8 cellular contexts compared by ENCODE assay signal in the genomic region with DNA sequence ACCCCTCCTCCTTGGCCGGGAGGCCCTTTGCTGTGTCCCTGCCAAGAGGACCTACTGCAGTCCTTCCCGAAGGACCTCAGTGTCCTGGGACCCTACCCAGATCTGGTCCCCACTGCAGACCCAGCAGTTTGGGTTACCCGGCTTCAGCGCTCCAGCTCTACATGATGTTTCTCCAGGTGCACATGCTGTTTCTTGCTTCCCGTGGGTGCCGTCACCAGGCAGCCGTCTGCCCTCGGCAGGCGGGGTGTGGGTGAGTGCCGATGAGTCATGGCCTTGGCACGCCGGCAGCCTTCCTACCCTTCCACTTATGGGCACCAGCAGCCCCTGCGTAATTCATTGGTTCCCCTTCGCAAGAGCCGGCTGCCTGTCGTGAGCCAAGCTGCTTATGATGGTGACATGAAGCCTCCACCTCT.
DNase-seq lines count a peak whose midpoint lies in the region; ATAC-seq and TF ChIP-seq lines count a peak whose summit lies in the region.
"Had no signal": no experiment of that assay in that cellular context is flagged by ENCODE, and none has a peak within 500 bp of the region (broad histone marks: within the 10 kb centered on the region; RNA-seq: fewer than 3 reads in every experiment).

No MANE protein-coding gene starts in this region.

- peak overlapping the region; percentile 94 to 99 (median 98) for H3K27ac Mint-ChIP-seq in immature natural killer cell

- H3K27ac ChIP-seq in thyroid gland: peak overlapping the region in 1 of 3 donors; percentile 84
- H3K27ac ChIP-seq in effector memory CD4-positive, alpha-beta T cell (ENCODE audit: insufficient read depth, low read length, poor library complexity, severe bottlenecking): no peak overlapping the region

- intact Hi-C loops in thyroid gland (cut with DNase I): no loop called here

- peak in 2 of 6 experiments; percentile 4 to 28 for TF ChIP-seq CTCF in thyroid gland (IDR thresholded peaks at IDR 0.05)

- no peaks in the 10 kb centered on the region for H3K9me3 Mint-ChIP-seq in immature natural killer cell
- H3K9me3 Mint-ChIP-seq: naive thymus-derived CD8-positive, alpha-beta T cell had no signal

- no peaks in the 10 kb centered on the region for H3K27me3 ChIP-seq in thyroid gland
- H3K27me3 ChIP-seq in effector memory CD4-positive, alpha-beta T cell (replicated peaks; ENCODE audit: control insufficient read depth, insufficient read depth, low read length, poor library complexity, severe bottlenecking): no peaks in the 10 kb centered on the region

- DNase-seq in HS-27A (ENCODE audit: low read depth) (peak; percentile 78), amniotic epithelial cell (ENCODE audit: low read depth) (peak; percentile 83), immature natural killer cell (no peak), thyroid gland (peak; percentile 40 to 58), DMS153 (lab: John Stamatoyannopoulos, UW) (no peak)
- DNase-seq in effector memory CD4-positive, alpha-beta T cell: no peak

- H3K4me3 ChIP-seq in thyroid gland (replicated peaks in 1 of 3): no peak overlapping the region
- H3K4me3 ChIP-seq in effector memory CD4-positive, alpha-beta T cell (ENCODE audit: insufficient read depth, low read depth, low read length, poor library complexity, severe bottlenecking): no peak overlapping the region

- H3K36me3 ChIP-seq in thyroid gland: peaks cover 25 to 34% of the 10 kb centered on the region in 2 donors
- H3K36me3 ChIP-seq in effector memory CD4-positive, alpha-beta T cell (ENCODE audit: control insufficient read depth, insufficient read depth, low read length): peaks cover 35% of the 10 kb centered on the region

- H3K4me3 Mint-ChIP-seq in immature natural killer cell: peak overlapping the region in 4 of 5 donors; percentile 14 to 58 (median 41)

- no peaks in the 10 kb centered on the region for H3K9me3 ChIP-seq in thyroid gland
- H3K9me3 ChIP-seq in effector memory CD4-positive, alpha-beta T cell (ENCODE audit: control insufficient read depth, low read length): no peaks in the 10 kb centered on the region

- H3K27me3 Mint-ChIP-seq in immature natural killer cell (ENCODE audit: low read depth in 3 of 3): peaks cover 9 to 20% (median 18%) of the 10 kb centered on the region in 3 donors
- H3K27me3 Mint-ChIP-seq: naive thymus-derived CD8-positive, alpha-beta T cell had no signal

- H3K4me1 ChIP-seq in thyroid gland: peaks cover 20 to 58% of the 10 kb centered on the region in 2 donors
- peaks cover 6% of the 10 kb centered on the region for H3K4me1 ChIP-seq in effector memory CD4-positive, alpha-beta T cell (ENCODE audit: control insufficient read depth, insufficient read depth, low read length, poor library complexity, severe bottlenecking)

- peaks cover 50 to 54% of the 10 kb centered on the region in 2 donors for H3K4me1 Mint-ChIP-seq in immature natural killer cell

- TF ChIP-seq POLR2A in thyroid gland (IDR thresholded peaks at IDR 0.05): no peak

- no peak for ATAC-seq in HG02571 (IDR thresholded peaks at IDR 0.05; ENCODE audit: unreplicated experiment)

- peaks cover 0 to 6% (median 0%) of the 10 kb centered on the region in 3 donors for H3K36me3 Mint-ChIP-seq in immature natural killer cell

- 63 to 70% methylated on average over 4 to 6 of the region's 16 CpGs for WGBS in thyroid gland, 2 donors

Comparison
In these comparisons a context has a peak if more than half of its experiments do, and no peak if none do; other contexts are left out.
1. DNase-seq: peak in HS-27A (single experiment), amniotic epithelial cell (single experiment) and thyroid gland (2 of 2); none in immature natural killer cell (0 of 3), DMS153 (single experiment) and effector memory CD4-positive, alpha-beta T cell (0 of 3).